In genomic region chr5:140563554-140563953, GRCh38 we compare ENCODE assay signal across 1 cellular context.
TF ChIP-seq lines count a peak whose summit lies in the region.

No MANE protein-coding gene starts in this region.

TF ChIP-seq in H1, 55 proteins besides CTCF, POLR2A, EP300 and RAD21:
- TF ChIP-seq HDAC6 (IDR thresholded peaks at IDR 0.05; ENCODE audit: low read depth, low read length) = no peak
- no peak for TF ChIP-seq YY1 (IDR thresholded peaks at IDR 0.05; ENCODE audit: low read depth, low read length)
- TF ChIP-seq RNF2 (IDR thresholded peaks at IDR 0.05; ENCODE audit: borderline replicate concordance, low read depth, low read length, missing control alignments, poor library complexity, severe bottlenecking) = no peak
- no peak for TF ChIP-seq CTBP2 (IDR thresholded peaks at IDR 0.05; ENCODE audit: borderline replicate concordance, insufficient read depth, insufficient read length, low read length)
- TF ChIP-seq EZH2 (IDR thresholded peaks at IDR 0.05; ENCODE audit: low read depth, low read length, severe bottlenecking) = no peak
- no peak for TF ChIP-seq CREB1 (IDR thresholded peaks at IDR 0.05)
